7 cellular contexts compared by ENCODE assay signal in the genomic region with DNA sequence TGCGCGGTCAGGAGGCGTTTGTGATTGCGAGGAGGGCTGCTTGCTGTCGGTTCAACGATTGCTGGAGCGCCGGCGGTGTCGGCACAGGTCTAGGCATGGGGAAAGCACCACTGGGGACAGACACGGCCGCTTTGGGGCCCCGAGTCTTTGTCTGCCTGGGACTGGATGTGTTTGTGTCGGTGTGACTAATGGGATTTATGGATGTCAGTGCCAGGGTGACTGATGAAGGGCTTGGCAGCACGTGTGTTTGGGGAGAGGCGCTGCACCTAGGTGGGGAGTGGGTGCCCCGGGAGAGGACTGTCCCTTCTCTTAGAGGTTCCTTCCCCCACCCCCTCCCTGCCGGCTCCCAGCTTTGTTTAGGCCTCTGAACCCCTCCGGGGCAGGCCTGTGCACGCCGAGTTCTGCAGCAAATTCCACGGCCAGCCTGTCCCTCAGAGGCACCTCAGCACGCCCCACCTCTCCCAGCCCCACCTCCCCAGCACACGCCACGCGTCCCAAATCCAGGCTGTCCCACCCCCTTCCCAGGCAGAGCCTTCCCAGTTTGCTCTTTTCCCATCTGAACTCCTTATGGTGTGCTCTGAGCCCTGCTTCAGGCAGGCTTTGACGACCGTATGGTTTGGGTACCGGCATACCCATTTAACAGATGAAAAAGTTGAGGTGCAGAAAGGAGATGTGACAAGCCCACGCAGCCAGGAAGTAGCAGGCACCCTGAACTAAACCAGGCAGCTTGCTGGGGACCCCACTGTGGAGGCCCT. TPM values are rescaled to one million over a fixed set of nuclear protein-coding genes. Genes with fewer than 3 reads are reported as not detected.
DNase-seq lines count a peak whose midpoint lies in the region; ATAC-seq and TF ChIP-seq lines count a peak whose summit lies in the region.

No MANE protein-coding gene starts in this region.

- peaks cover 27% of the 10 kb centered on the region for H3K36me3 Mint-ChIP-seq in endothelial cell (ENCODE audit: low read depth, unreplicated experiment)

- peak overlapping the region; percentile 47 to 94 for H3K9ac ChIP-seq in mucosa of rectum (ENCODE audit: low read depth in 1 of 2, low read length in 2 of 2)

- no peaks in the 10 kb centered on the region for H3K9me3 ChIP-seq in mucosa of rectum (ENCODE audit: control insufficient read depth in 2 of 2, low read length in 2 of 2)

- H3K36me3 ChIP-seq in mucosa of rectum (ENCODE audit: control insufficient read depth in 2 of 2, insufficient read depth in 2 of 2, low read length in 2 of 2) = peaks cover 3 to 5% of the 10 kb centered on the region in 2 donors

- peak; percentile 76 for DNase-seq in NCI-H526 treated with DMSO at 0.1 percent for 48 hours (lab: John Stamatoyannopoulos, UW)
- no peak for DNase-seq in endothelial cell (ENCODE audit: low spot score)
- DNase-seq in stimulated activated CD4-positive, alpha-beta T cell treated with anti-CD3 and anti-CD28 coated beads, Interleukin-4, amount 100 ng/mL, for 24 hours = no peak

- no peak for TF ChIP-seq CTCF in endothelial cell (IDR thresholded peaks at IDR 0.05; ENCODE audit: unreplicated experiment)

- H3K27ac ChIP-seq in mucosa of rectum (ENCODE audit: low read depth in 2 of 2, low read length in 2 of 2) = peak overlapping the region; percentile 98 to 99

- H3K4me1 ChIP-seq in mucosa of rectum (ENCODE audit: control insufficient read depth in 2 of 2, insufficient read depth in 2 of 2, low read length in 2 of 2) = peaks cover 21 to 28% of the 10 kb centered on the region in 2 donors

- H3K27ac Mint-ChIP-seq in endothelial cell (ENCODE audit: unreplicated experiment) = peak overlapping the region; percentile 49

- H3K27me3 Mint-ChIP-seq in endothelial cell (ENCODE audit: unreplicated experiment) = peaks cover 21% of the 10 kb centered on the region

- peaks cover 11% of the 10 kb centered on the region for H3K4me1 Mint-ChIP-seq in endothelial cell (ENCODE audit: unreplicated experiment)

- no peaks in the 10 kb centered on the region for H3K9me3 Mint-ChIP-seq in endothelial cell (ENCODE audit: unreplicated experiment)

- H3K27me3 ChIP-seq in mucosa of rectum (ENCODE audit: control insufficient read depth in 2 of 2, insufficient read depth in 2 of 2, low read length in 2 of 2) = no peaks in the 10 kb centered on the region

- ATAC-seq in GM18511 (IDR thresholded peaks at IDR 0.05; ENCODE audit: unreplicated experiment) = peak; percentile 10
- ATAC-seq in GM18907 (IDR thresholded peaks at IDR 0.05; ENCODE audit: unreplicated experiment) = no peak
- ATAC-seq in GM21381 (IDR thresholded peaks at IDR 0.05; ENCODE audit: unreplicated experiment) = no peak

- H3K4me3 ChIP-seq in mucosa of rectum (ENCODE audit: low read length in 2 of 2) = peak overlapping the region; percentile 88 to 99

- H3K4me3 Mint-ChIP-seq in endothelial cell (ENCODE audit: unreplicated experiment) = peak overlapping the region; percentile 90

RNA-seq across cellular contexts. Expression of gene TNRC18, which starts 6.4 kb away (rescaled TPM):
- 91.8 TPM for total RNA-seq in endothelial cell (ENCODE audit: unreplicated experiment)
